In the genomic region with DNA sequence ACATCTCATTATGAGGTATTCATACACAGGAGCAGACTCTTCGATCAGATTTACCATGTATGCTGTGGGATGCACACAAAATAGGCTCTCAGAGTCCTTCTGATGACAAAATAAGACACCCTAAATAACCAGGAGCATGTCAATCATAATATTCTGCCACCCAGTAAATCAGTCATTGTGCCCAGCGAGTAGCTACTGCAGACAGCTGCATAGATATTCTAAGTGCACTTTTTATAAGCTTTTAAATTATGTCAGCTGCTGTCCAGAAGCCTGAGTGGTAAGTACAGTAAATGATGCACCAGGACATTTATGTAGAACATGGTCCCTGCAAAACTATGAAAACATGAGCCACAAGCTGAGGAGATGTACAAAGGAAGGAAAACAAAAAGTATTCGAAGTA, we compare ENCODE assay signal across 28 cellular contexts.
"Had no signal": no experiment of that assay in that cellular context is flagged by ENCODE, and none has a peak within 500 bp of the region (broad histone marks: within the 10 kb centered on the region; RNA-seq: fewer than 3 reads in every experiment).

No MANE protein-coding gene starts in this region.

- H3K4me3 ChIP-seq: colonic mucosa, gastrocnemius medialis, left lung, lower lobe of right lung, prostate gland, right lobe of liver, smooth muscle cell, suprapubic skin, transverse colon, upper lobe of right lung, uterus had no signal

- H3K27ac ChIP-seq: colonic mucosa, epithelial cell of prostate, left lung, lower lobe of right lung, prostate gland, right lobe of liver, suprapubic skin, transverse colon, upper lobe of right lung, uterus had no signal

- H3K27ac Mint-ChIP-seq: dendritic cell treated with granulocyte-macrophage colony-stimulating factor and Interleukin-4, amounts not matched to agents 40 ng/mL and 50 ng/mL, for 4 days; endodermal cell; naive thymus-derived CD4-positive, alpha-beta T cell; nephron progenitor cell; stimulated activated naive CD8-positive, alpha-beta T cell treated with anti-CD3 and anti-CD28 coated beads, Interleukin-15, amount 100 ng/mL, for 72 hours had no signal

- H3K4me1 Mint-ChIP-seq: nephron progenitor cell had no signal

- FAIRE-seq: kidney had no signal

- H3K4me3 Mint-ChIP-seq: dendritic cell treated with granulocyte-macrophage colony-stimulating factor and Interleukin-4, amounts not matched to agents 40 ng/mL and 50 ng/mL, for 4 days; endodermal cell; naive thymus-derived CD4-positive, alpha-beta T cell; nephron progenitor cell; stimulated activated naive CD8-positive, alpha-beta T cell treated with anti-CD3 and anti-CD28 coated beads, Interleukin-15, amount 100 ng/mL, for 72 hours had no signal

- H3K27me3 Mint-ChIP-seq: dendritic cell treated with granulocyte-macrophage colony-stimulating factor and Interleukin-4, amounts not matched to agents 40 ng/mL and 50 ng/mL, for 4 days; naive thymus-derived CD4-positive, alpha-beta T cell; stimulated activated naive CD8-positive, alpha-beta T cell treated with anti-CD3 and anti-CD28 coated beads, Interleukin-15, amount 100 ng/mL, for 72 hours had no signal

- H3K4me1 ChIP-seq: colonic mucosa, gastrocnemius medialis, left lung, lower lobe of right lung, prostate gland, suprapubic skin, transverse colon, upper lobe of right lung, uterus had no signal

- H3K36me3 ChIP-seq: colonic mucosa, gastrocnemius medialis, left lung, lower lobe of right lung, prostate gland, right lobe of liver, suprapubic skin, transverse colon, upper lobe of right lung, uterus had no signal

- H3K9me3 ChIP-seq: colonic mucosa, gastrocnemius medialis, left lung, lower lobe of right lung, prostate gland, right lobe of liver, suprapubic skin, transverse colon, upper lobe of right lung, uterus had no signal

- ATAC-seq: esophagus mucosa; gastrocnemius medialis; left lung; lower lobe of right lung; naive thymus-derived CD4-positive, alpha-beta T cell; right lobe of liver; stimulated activated naive CD8-positive, alpha-beta T cell treated with anti-CD3 and anti-CD28 coated beads, Interleukin-15, amount 100 ng/mL, for 72 hours; upper lobe of right lung had no signal

- H3K9me3 Mint-ChIP-seq: dendritic cell treated with granulocyte-macrophage colony-stimulating factor and Interleukin-4, amounts not matched to agents 40 ng/mL and 50 ng/mL, for 4 days; endodermal cell; nephron progenitor cell had no signal

- H3K27me3 ChIP-seq: colonic mucosa, gastrocnemius medialis, left lung, right lobe of liver, suprapubic skin, transverse colon, upper lobe of right lung, uterus had no signal

- DNase-seq: colonic mucosa; effector CD8-positive, alpha-beta T cell; endodermal cell; foreskin fibroblast; gastrocnemius medialis; head of caudate nucleus; kidney; left lung; lower lobe of right lung; naive thymus-derived CD4-positive, alpha-beta T cell; nephron progenitor cell; nucleus accumbens; right lobe of liver; stimulated activated CD4-positive, alpha-beta T cell treated with anti-CD3 and anti-CD28 coated beads, Interleukin-12 subunit alpha, Interleukin-12 subunit beta, amount 100 ng/mL, for 4 hours; stimulated activated CD4-positive, alpha-beta T cell treated with anti-CD3 and anti-CD28 coated beads, Interleukin-1b, Interleukin-23, amount 100 ng/mL, for 48 hours; stimulated activated CD4-positive, alpha-beta T cell treated with anti-CD3 and anti-CD28 coated beads, Interleukin-4, amount 100 ng/mL, for 1 hour; stimulated activated CD8-positive, alpha-beta memory T cell treated with anti-CD3 and anti-CD28 coated beads, Interleukin-4, amount 100 ng/mL, for 48 hours; stimulated activated naive CD4-positive, alpha-beta T cell; stimulated activated naive CD8-positive, alpha-beta T cell treated with anti-CD3 and anti-CD28 coated beads, Interleukin-15, amount 100 ng/mL, for 72 hours; transverse colon; upper lobe of right lung; uterus had no signal
